In genomic region chr19:55484571-55485438, GRCh38 we compare ENCODE assay signal across 7 cellular contexts. TPM values are rescaled to one million over a fixed set of nuclear protein-coding genes. Genes with fewer than 3 reads are reported as not detected.
DNase-seq lines count a peak whose midpoint lies in the region; FAIRE-seq and TF ChIP-seq lines count a peak whose summit lies in the region.

A gene with protein sequence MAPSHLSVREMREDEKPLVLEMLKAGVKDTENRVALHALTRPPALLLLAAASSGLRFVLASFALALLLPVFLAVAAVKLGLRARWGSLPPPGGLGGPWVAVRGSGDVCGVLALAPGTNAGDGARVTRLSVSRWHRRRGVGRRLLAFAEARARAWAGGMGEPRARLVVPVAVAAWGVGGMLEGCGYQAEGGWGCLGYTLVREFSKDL (plus strand): TSS chr19:55485188. CDS start chr19:55485709, 521 bp downstream.

- peak within 1 kb of the TSS; percentile 82 to 94 (median 88) for H3K27ac ChIP-seq in transverse colon

- intact Hi-C loops in transverse colon (cut with DNase I; ENCODE audit: low total_unique reads), result no loop called here

- DNase-seq in GM13977 (ENCODE audit: low spot score) (peak; percentile 97), HUDEP-2 (lab: John Stamatoyannopoulos, UW; ENCODE audit: unreplicated experiment in 76 of 76) (peak in 57 of 76 experiments; percentile 18 to 82 (median 60)), RPMI8226 (peak; percentile 66), frontal cortex (ENCODE audit: low spot score in 2 of 2) (peak; percentile 91 to 93), occipital lobe (lab: John Stamatoyannopoulos, UW) (peak; percentile 55), transverse colon (peak; percentile 53)
- peak; percentile 39 for DNase-seq in activated gamma-delta T cell treated with anti-CD3 and anti-CD28 coated beads, Interleukin-2, amount 50 U/mL, for 16 hours (ENCODE audit: low read depth)

- H3K4me3 ChIP-seq in transverse colon, result peak within 1 kb of the TSS; percentile 30 to 64 (median 38)

- TF ChIP-seq CTCF in GM13977 (IDR thresholded peaks at IDR 0.05; ENCODE audit: extremely low read depth, insufficient read depth, missing control alignments), result no peak
- TF ChIP-seq CTCF in transverse colon (IDR thresholded peaks at IDR 0.05), result no peak

- TF ChIP-seq POLR2A in transverse colon (IDR thresholded peaks at IDR 0.05), result peak; percentile 10

- peaks cover 33 to 52% (median 41%) of the 10 kb centered on the region in 4 donors for H3K4me1 ChIP-seq in transverse colon

- no peaks in the 10 kb centered on the region for H3K36me3 ChIP-seq in transverse colon

- 3% methylated on average over 47 of the region's 80 CpGs; no CpG with 5 or more reads in 1 of the 2 donors for WGBS in transverse colon (ENCODE audit: low coverage in 1 of 2), 2 donors

- in situ Hi-C loops in GM13977 (cut with MboI; ENCODE audit: low pct_unique_long_range_greater_than_20kb, low sequenced_read_pairs, unreplicated experiment) (no loop called here), transverse colon (cut with MboI; ENCODE audit: low pct_ligation_motif_present in 1 of 4, low pct_unique_long_range_greater_than_20kb in 1 of 4, low sequenced_read_pairs in 3 of 4) (no loop called here)

- TF ChIP-seq EP300 in transverse colon (IDR thresholded peaks at IDR 0.05; ENCODE audit: low read depth), result no peak

- H3K27me3 ChIP-seq in transverse colon, result peaks cover 14% of the 10 kb centered on the region

- FAIRE-seq in frontal cortex (lab: Jason Lieb, UNC), result no peak

- no peaks in the 10 kb centered on the region for H3K9me3 ChIP-seq in transverse colon

RNA-seq across cellular contexts. Expression of the gene that starts here (rescaled TPM):
- 18.8 TPM for total RNA-seq in frontal cortex
- 15.0 TPM for total RNA-seq in occipital lobe
- total RNA-seq in transverse colon, result 1 to 10 TPM in 2 of 4 donors, not detected in 2; 2.1 to 2.7 TPM

Comparison
In these comparisons a context has a peak if more than half of its experiments do, and no peak if none do; other contexts are left out.
1. Peak in every context shown above with its lines: DNase-seq, H3K4me3 ChIP-seq and H3K27ac ChIP-seq.
2. DNase-seq: peak in every context shown above with its lines; median percentile 97 in GM13977; 92 in frontal cortex; 66 in RPMI8226; 60 in HUDEP-2; 55 in occipital lobe; 53 in transverse colon; 39 in activated gamma-delta T cell treated with anti-CD3 and anti-CD28 coated beads, Interleukin-2, amount 50 U/mL, for 16 hours.